Comparison of ENCODE assay signal across 40 cellular contexts in genomic region chr6:10880366-10880765, GRCh38. TPM values are rescaled to one million over a fixed set of nuclear protein-coding genes. Genes with fewer than 3 reads are reported as not detected.
"Had no signal": no experiment of that assay in that cellular context is flagged by ENCODE, and none has a peak within 500 bp of the region (broad histone marks: within the 10 kb centered on the region; RNA-seq: fewer than 3 reads in every experiment).

No MANE protein-coding gene starts in this region.

- H3K9me3 ChIP-seq: gastroesophageal sphincter had no signal

- H3K4me1 Mint-ChIP-seq: activated T-helper 17 cell treated with anti-CD3 and anti-CD28 coated beads, Interleukin-2, amount 50 U/mL, for 72 hours; central memory CD8-positive, alpha-beta T cell had no signal

- ATAC-seq: activated T-cell treated with anti-CD3 and anti-CD28 coated beads, Interleukin-2, amount 50 U/mL, for 72 hours; activated T-helper 17 cell treated with anti-CD3 and anti-CD28 coated beads, Interleukin-2, amount 50 U/mL, for 72 hours; esophagus mucosa; gastroesophageal sphincter; heart right ventricle; T-helper 17 cell had no signal

- H3K9me3 Mint-ChIP-seq: activated CD4-positive, alpha-beta memory T cell treated with anti-CD3 and anti-CD28 coated beads, Interleukin-2, amount 10 ng/mL, durations not matched to agents 7 days and 5 days; activated CD4-positive, alpha-beta T cell treated with anti-CD3 and anti-CD28 coated beads, Interleukin-2, amount 10 ng/mL, durations not matched to agents 7 days and 5 days; activated T-cell treated with anti-CD3 and anti-CD28 coated beads, Interleukin-2, amount 50 U/mL, for 24 hours; activated T-cell treated with anti-CD3 and anti-CD28 coated beads, Interleukin-2, amount 50 U/mL, for 72 hours; activated T-helper 17 cell treated with anti-CD3 and anti-CD28 coated beads, Interleukin-2, amount 50 U/mL, for 72 hours; central memory CD8-positive, alpha-beta T cell; dendritic cell treated with granulocyte-macrophage colony-stimulating factor and Interleukin-4, amounts not matched to agents 40 ng/mL and 50 ng/mL, for 4 days; endodermal cell; T-helper 2 cell treated with Interferon-gamma antibody and Interleukin-4, amounts not matched to agents 5 μg/mL and 100 μg/mL, for 36 hours had no signal

- H3K4me3 Mint-ChIP-seq: activated CD4-positive, alpha-beta memory T cell treated with anti-CD3 and anti-CD28 coated beads, Interleukin-2, amount 10 ng/mL, durations not matched to agents 7 days and 5 days; activated CD4-positive, alpha-beta T cell treated with anti-CD3 and anti-CD28 coated beads, Interleukin-2, amount 10 ng/mL, durations not matched to agents 7 days and 5 days; activated naive CD8-positive, alpha-beta T cell; activated T-cell treated with anti-CD3 and anti-CD28 coated beads, Interleukin-2, amount 50 U/mL, for 24 hours; activated T-cell treated with anti-CD3 and anti-CD28 coated beads, Interleukin-2, amount 50 U/mL, for 72 hours; activated T-helper 17 cell treated with anti-CD3 and anti-CD28 coated beads, Interleukin-2, amount 50 U/mL, for 72 hours; central memory CD8-positive, alpha-beta T cell; dendritic cell treated with granulocyte-macrophage colony-stimulating factor and Interleukin-4, amounts not matched to agents 40 ng/mL and 50 ng/mL, for 4 days; endodermal cell; T-helper 17 cell; T-helper 2 cell treated with Interferon-gamma antibody and Interleukin-4, amounts not matched to agents 5 μg/mL and 100 μg/mL, for 36 hours had no signal

- H3K27ac ChIP-seq: brain microvascular endothelial cell, coronary artery, dorsolateral prefrontal cortex, gastroesophageal sphincter, heart right ventricle had no signal

- DNase-seq: activated CD4-positive, alpha-beta memory T cell treated with anti-CD3 and anti-CD28 coated beads, Interleukin-2, amount 10 ng/mL, durations not matched to agents 7 days and 5 days; activated CD4-positive, alpha-beta T cell treated with anti-CD3 and anti-CD28 coated beads for 1 hour; activated CD4-positive, alpha-beta T cell treated with anti-CD3 and anti-CD28 coated beads for 4 hours; activated CD4-positive, alpha-beta T cell treated with anti-CD3 and anti-CD28 coated beads, Interleukin-2, amount 10 ng/mL, durations not matched to agents 7 days and 5 days; activated CD4-positive, alpha-beta T cell treated with anti-CD3 and anti-CD28 coated beads, Interleukin-2, amount 50 U/mL, for 4 hours; activated CD8-positive, alpha-beta memory T cell treated with anti-CD3 and anti-CD28 coated beads, Interleukin-2, amount 50 U/mL, for 48 hours; activated effector memory CD4-positive, alpha-beta T cell treated with Interleukin-2 at 50 U/mL for 16 hours; activated gamma-delta T cell treated with Interleukin-2 at 50 U/mL for 16 hours; activated naive CD4-positive, alpha-beta T cell treated with anti-CD3 and anti-CD28 coated beads, Interleukin-2, amount 50 U/mL, for 16 hours; activated naive CD4-positive, alpha-beta T cell treated with Interleukin-2 at 50 U/mL for 16 hours; activated T-cell treated with anti-CD3 and anti-CD28 coated beads for 4 hours; activated T-cell treated with anti-CD3 and anti-CD28 coated beads, Interleukin-2, amount 50 U/mL, for 24 hours; activated T-cell treated with anti-CD3 and anti-CD28 coated beads, Interleukin-2, amount 50 U/mL, for 72 hours; amniotic stem cell; anterior cingulate cortex; brain microvascular endothelial cell; dorsolateral prefrontal cortex; effector memory CD4-positive, alpha-beta T cell; endodermal cell; foreskin melanocyte; heart right ventricle; T-helper 1 cell; T-helper 17 cell; T1000 had no signal

- H3K36me3 ChIP-seq: brain microvascular endothelial cell, gastroesophageal sphincter, heart right ventricle had no signal

- H3K36me3 Mint-ChIP-seq: activated naive CD8-positive, alpha-beta T cell had no signal

- H3K4me3 ChIP-seq: coronary artery, dorsolateral prefrontal cortex, gastroesophageal sphincter, heart right ventricle had no signal

- H3K27ac Mint-ChIP-seq: activated CD4-positive, alpha-beta memory T cell treated with anti-CD3 and anti-CD28 coated beads, Interleukin-2, amount 10 ng/mL, durations not matched to agents 7 days and 5 days; activated naive CD8-positive, alpha-beta T cell; activated T-cell treated with anti-CD3 and anti-CD28 coated beads, Interleukin-2, amount 50 U/mL, for 24 hours; activated T-cell treated with anti-CD3 and anti-CD28 coated beads, Interleukin-2, amount 50 U/mL, for 72 hours; activated T-helper 17 cell treated with anti-CD3 and anti-CD28 coated beads, Interleukin-2, amount 50 U/mL, for 72 hours; dendritic cell treated with granulocyte-macrophage colony-stimulating factor and Interleukin-4, amounts not matched to agents 40 ng/mL and 50 ng/mL, for 4 days; endodermal cell; T-helper 17 cell; T-helper 2 cell treated with Interferon-gamma antibody and Interleukin-4, amounts not matched to agents 5 μg/mL and 100 μg/mL, for 36 hours had no signal

RNA-seq across cellular contexts. Expression of gene GCM2, which starts 1.5 kb away (rescaled TPM):
- total RNA-seq: activated CD4-positive, alpha-beta memory T cell treated with anti-CD3 and anti-CD28 coated beads, Interleukin-2, amount 10 ng/mL, durations not matched to agents 7 days and 5 days; activated CD4-positive, alpha-beta T cell treated with anti-CD3 and anti-CD28 coated beads, Interleukin-2, amount 10 ng/mL, durations not matched to agents 7 days and 5 days; activated T-cell treated with anti-CD3 and anti-CD28 coated beads, Interleukin-2, amount 50 U/mL, for 72 hours; activated T-helper 17 cell treated with anti-CD3 and anti-CD28 coated beads, Interleukin-2, amount 50 U/mL, for 72 hours; astrocyte; bronchial epithelial cell; cardiac septum; cerebellum; dorsolateral prefrontal cortex; endodermal cell; epithelial cell of proximal tubule; esophagus mucosa; fibroblast of villous mesenchyme; gastroesophageal sphincter; glomerular endothelial cell; heart right ventricle; T-helper 17 cell had no signal
- polyA plus RNA-seq: adipose tissue, heart right ventricle had no signal

RNA-seq across cellular contexts. Expression of gene SYCP2L, which starts 6.5 kb away (rescaled TPM):
- total RNA-seq: activated CD4-positive, alpha-beta memory T cell treated with anti-CD3 and anti-CD28 coated beads, Interleukin-2, amount 10 ng/mL, durations not matched to agents 7 days and 5 days; esophagus mucosa; fibroblast of villous mesenchyme; T-helper 17 cell had no signal

RNA-seq across cellular contexts. Expression of gene MAK, which starts 42.0 kb away (rescaled TPM):
- total RNA-seq: bronchial epithelial cell, esophagus mucosa, fibroblast of villous mesenchyme, glomerular endothelial cell had no signal
